In the genomic region with DNA sequence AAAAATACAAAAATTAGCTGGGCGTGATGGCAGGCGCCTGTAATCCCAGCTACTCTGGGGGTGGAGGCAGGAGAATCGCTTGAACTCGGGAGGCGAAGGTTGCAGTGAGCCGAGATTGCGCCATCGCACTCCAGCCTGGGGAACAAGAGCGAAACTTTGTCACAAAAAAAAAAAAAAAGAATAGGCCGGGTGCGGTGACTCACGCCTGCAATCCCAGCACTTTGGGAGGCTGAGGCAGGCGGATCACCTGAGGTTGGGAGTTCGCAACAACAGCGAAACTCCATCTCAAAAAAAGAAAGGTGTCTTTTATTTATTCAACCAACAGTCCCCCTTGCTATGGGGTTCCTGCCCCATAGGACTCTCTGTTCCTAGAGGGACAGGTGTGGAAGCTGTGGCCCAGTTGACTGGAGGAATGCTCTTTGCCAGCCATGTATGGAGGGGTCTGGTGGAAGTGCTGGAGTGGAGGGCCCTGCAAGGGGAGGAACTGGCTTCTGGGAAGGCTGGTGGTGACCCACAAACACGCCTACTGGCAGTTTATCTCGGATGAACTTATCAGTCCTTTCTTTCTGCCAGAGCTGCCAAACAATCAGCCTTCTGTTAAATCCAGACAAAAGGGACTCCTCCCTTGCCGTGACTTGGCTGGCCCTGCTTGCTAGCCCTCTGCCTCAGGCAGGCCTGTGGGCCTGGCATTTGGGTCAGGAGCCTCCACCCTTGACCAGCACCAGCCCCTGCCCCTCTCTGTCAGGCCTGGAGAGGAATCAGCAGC, we compare ENCODE assay signal across 1 cellular context.
TF ChIP-seq lines count a peak whose summit lies in the region.

No MANE protein-coding gene starts in this region.

TF ChIP-seq in HepG2, 621 proteins besides CTCF, POLR2A, EP300 and RAD21 (continued from another document and continues in another):
- TF ChIP-seq, protein P1, sequence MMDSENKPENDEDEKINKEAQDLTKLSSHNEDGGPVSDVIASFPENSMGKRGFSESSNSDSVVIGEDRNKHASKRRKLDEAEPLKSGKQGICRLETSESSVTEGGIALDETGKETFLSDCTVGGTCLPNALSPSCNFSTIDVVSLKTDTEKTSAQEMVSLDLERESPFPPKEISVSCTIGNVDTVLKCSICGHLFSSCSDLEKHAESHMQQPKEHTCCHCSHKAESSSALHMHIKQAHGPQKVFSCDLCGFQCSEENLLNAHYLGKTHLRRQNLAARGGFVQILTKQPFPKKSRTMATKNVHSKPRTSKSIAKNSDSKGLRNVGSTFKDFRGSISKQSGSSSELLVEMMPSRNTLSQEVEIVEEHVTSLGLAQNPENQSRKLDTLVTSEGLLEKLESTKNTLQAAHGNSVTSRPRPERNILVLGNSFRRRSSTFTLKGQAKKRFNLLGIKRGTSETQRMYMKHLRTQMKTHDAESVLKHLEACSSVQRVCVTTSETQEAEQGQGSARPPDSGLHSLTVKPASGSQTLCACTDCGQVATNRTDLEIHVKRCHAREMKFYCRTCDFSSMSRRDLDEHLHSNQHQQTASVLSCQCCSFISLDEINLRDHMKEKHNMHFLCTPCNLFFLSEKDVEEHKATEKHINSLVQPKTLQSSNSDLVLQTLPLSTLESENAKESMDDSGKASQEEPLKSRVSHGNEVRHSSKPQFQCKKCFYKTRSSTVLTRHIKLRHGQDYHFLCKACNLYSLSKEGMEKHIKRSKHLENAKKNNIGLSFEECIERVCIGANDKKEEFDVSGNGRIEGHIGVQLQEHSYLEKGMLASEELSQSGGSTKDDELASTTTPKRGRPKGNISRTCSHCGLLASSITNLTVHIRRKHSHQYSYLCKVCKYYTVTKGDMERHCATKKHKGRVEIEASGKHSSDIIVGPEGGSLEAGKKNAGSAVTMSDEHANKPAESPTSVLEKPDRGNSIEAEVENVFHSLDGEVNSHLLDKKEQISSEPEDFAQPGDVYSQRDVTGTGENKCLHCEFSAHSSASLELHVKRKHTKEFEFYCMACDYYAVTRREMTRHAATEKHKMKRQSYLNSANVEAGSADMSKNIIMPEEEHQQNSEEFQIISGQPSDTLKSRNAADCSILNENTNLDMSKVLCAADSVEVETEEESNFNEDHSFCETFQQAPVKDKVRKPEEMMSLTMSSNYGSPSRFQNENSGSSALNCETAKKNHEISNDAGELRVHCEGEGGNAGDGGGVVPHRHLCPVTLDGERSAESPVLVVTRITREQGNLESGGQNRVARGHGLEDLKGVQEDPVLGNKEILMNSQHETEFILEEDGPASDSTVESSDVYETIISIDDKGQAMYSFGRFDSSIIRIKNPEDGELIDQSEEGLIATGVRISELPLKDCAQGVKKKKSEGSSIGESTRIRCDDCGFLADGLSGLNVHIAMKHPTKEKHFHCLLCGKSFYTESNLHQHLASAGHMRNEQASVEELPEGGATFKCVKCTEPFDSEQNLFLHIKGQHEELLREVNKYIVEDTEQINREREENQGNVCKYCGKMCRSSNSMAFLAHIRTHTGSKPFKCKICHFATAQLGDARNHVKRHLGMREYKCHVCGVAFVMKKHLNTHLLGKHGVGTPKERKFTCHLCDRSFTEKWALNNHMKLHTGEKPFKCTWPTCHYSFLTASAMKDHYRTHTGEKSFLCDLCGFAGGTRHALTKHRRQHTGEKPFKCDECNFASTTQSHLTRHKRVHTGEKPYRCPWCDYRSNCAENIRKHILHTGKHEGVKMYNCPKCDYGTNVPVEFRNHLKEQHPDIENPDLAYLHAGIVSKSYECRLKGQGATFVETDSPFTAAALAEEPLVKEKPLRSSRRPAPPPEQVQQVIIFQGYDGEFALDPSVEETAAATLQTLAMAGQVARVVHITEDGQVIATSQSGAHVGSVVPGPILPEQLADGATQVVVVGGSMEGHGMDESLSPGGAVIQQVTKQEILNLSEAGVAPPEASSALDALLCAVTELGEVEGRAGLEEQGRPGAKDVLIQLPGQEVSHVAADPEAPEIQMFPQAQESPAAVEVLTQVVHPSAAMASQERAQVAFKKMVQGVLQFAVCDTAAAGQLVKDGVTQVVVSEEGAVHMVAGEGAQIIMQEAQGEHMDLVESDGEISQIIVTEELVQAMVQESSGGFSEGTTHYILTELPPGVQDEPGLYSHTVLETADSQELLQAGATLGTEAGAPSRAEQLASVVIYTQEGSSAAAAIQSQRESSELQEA (CRISPR knock-in tag; IDR thresholded peaks at IDR 0.05; ENCODE audit: not compliant biosample characterization): no peak
- TF ChIP-seq PCBP1 (IDR thresholded peaks at IDR 0.05; ENCODE audit: borderline replicate concordance, low read depth, low read length) (no peak), ATF7 (IDR thresholded peaks at IDR 0.05) (no peak), ATF7 (CRISPR knock-in tag; IDR thresholded peaks at IDR 0.05) (no peak), ZNF484 (CRISPR knock-in tag; IDR thresholded peaks at IDR 0.05; ENCODE audit: borderline replicate concordance, low read depth) (no peak), PHF20 (CRISPR knock-in tag; IDR thresholded peaks at IDR 0.05) (no peak), FOXC1 (CRISPR knock-in tag; IDR thresholded peaks at IDR 0.05; ENCODE audit: borderline replicate concordance) (no peak), SNAI1 (CRISPR knock-in tag; IDR thresholded peaks at IDR 0.05; ENCODE audit: borderline replicate concordance) (no peak), AGO1 (IDR thresholded peaks at IDR 0.05; ENCODE audit: low read depth, low read length, poor library complexity, severe bottlenecking) (no peak), ZC3H13 (CRISPR knock-in tag; IDR thresholded peaks at IDR 0.05) (no peak), KMT2B (CRISPR knock-in tag; IDR thresholded peaks at IDR 0.05) (0 out of 2 replicates have a peak, but pooled peaks have one; percentile 11), SNAPC2 (CRISPR knock-in tag; IDR thresholded peaks at IDR 0.05) (0 out of 2 replicates have a peak, but pooled peaks have one; percentile 51), HHEX (CRISPR knock-in tag; IDR thresholded peaks at IDR 0.05) (no peak), SP1 (IDR thresholded peaks at IDR 0.05) (no peak), SP1 (CRISPR knock-in tag; IDR thresholded peaks at IDR 0.05) (peak; percentile 13; the same call in 1 of the 2 replicates), NFYC (CRISPR knock-in tag; IDR thresholded peaks at IDR 0.05) (no peak), PHF21A (CRISPR knock-in tag; IDR thresholded peaks at IDR 0.05) (0 out of 2 replicates have a peak, but pooled peaks have one; percentile 57), IKZF1 (IDR thresholded peaks at IDR 0.05) (no peak), SRSF1 (optimal IDR thresholded peaks at IDR 0.05; ENCODE audit: low read depth, low read length) (no peak), CBX1 (IDR thresholded peaks at IDR 0.05; ENCODE audit: low read depth) (no peak), TCF7 (IDR thresholded peaks at IDR 0.05; ENCODE audit: low read depth) (no peak), ZNF333 (CRISPR knock-in tag; IDR thresholded peaks at IDR 0.05; ENCODE audit: borderline replicate concordance) (no peak), REXO4 (CRISPR knock-in tag; IDR thresholded peaks at IDR 0.05; ENCODE audit: borderline replicate concordance) (no peak), HNF4A (CRISPR knock-in tag; IDR thresholded peaks at IDR 0.05) (peak; percentile 0; the same call in 1 of the 2 replicates), RORA (CRISPR knock-in tag; IDR thresholded peaks at IDR 0.05) (no peak), SMARCC2 (IDR thresholded peaks at IDR 0.05) (no peak), MYNN (CRISPR knock-in tag; IDR thresholded peaks at IDR 0.05; ENCODE audit: low read depth) (no peak), SIN3A (IDR thresholded peaks at IDR 0.05; ENCODE audit: borderline replicate concordance, low read depth, low read length) (no peak), HOXA3 (CRISPR knock-in tag; IDR thresholded peaks at IDR 0.05) (no peak; the same call in 1 of the 2 replicates), REL (CRISPR knock-in tag; conservative IDR thresholded peaks at IDR 0.05) (no peak), NFKBIZ (CRISPR knock-in tag; IDR thresholded peaks at IDR 0.05) (no peak), ZNF777 (CRISPR knock-in tag; IDR thresholded peaks at IDR 0.05) (no peak), HNRNPL (IDR thresholded peaks at IDR 0.05; ENCODE audit: low read depth, low read length) (0 out of 2 replicates have a peak, but pooled peaks have one; percentile 15), ZFP36L2 (CRISPR knock-in tag; IDR thresholded peaks at IDR 0.05) (no peak)
- TF ChIP-seq, protein P2, sequence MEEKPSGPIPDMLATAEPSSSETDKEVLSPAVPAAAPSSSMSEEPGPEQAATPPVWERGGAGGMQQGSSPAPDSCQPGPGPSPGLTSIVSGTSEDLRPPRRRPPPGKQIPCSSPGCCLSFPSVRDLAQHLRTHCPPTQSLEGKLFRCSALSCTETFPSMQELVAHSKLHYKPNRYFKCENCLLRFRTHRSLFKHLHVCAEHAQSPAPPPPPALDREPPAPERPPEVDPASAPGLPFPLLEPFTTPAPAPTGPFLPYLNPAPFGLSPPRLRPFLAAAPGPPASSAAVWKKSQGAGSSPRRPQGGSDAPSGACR (CRISPR knock-in tag; IDR thresholded peaks at IDR 0.05): no peak
- TF ChIP-seq, protein P3, sequence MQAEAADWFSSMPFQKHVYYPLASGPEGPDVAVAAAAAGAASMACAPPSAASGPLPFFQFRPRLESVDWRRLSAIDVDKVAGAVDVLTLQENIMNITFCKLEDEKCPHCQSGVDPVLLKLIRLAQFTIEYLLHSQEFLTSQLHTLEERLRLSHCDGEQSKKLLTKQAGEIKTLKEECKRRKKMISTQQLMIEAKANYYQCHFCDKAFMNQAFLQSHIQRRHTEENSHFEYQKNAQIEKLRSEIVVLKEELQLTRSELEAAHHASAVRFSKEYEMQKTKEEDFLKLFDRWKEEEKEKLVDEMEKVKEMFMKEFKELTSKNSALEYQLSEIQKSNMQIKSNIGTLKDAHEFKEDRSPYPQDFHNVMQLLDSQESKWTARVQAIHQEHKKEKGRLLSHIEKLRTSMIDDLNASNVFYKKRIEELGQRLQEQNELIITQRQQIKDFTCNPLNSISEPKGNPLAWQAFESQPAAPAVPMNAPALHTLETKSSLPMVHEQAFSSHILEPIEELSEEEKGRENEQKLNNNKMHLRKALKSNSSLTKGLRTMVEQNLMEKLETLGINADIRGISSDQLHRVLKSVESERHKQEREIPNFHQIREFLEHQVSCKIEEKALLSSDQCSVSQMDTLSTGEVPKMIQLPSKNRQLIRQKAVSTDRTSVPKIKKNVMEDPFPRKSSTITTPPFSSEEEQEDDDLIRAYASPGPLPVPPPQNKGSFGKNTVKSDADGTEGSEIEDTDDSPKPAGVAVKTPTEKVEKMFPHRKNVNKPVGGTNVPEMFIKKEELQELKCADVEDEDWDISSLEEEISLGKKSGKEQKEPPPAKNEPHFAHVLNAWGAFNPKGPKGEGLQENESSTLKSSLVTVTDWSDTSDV (CRISPR knock-in tag; IDR thresholded peaks at IDR 0.05): no peak
- TF ChIP-seq, protein P4, sequence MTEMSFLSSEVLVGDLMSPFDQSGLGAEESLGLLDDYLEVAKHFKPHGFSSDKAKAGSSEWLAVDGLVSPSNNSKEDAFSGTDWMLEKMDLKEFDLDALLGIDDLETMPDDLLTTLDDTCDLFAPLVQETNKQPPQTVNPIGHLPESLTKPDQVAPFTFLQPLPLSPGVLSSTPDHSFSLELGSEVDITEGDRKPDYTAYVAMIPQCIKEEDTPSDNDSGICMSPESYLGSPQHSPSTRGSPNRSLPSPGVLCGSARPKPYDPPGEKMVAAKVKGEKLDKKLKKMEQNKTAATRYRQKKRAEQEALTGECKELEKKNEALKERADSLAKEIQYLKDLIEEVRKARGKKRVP (CRISPR knock-in tag; IDR thresholded peaks at IDR 0.05): no peak
- TF ChIP-seq, protein P5, sequence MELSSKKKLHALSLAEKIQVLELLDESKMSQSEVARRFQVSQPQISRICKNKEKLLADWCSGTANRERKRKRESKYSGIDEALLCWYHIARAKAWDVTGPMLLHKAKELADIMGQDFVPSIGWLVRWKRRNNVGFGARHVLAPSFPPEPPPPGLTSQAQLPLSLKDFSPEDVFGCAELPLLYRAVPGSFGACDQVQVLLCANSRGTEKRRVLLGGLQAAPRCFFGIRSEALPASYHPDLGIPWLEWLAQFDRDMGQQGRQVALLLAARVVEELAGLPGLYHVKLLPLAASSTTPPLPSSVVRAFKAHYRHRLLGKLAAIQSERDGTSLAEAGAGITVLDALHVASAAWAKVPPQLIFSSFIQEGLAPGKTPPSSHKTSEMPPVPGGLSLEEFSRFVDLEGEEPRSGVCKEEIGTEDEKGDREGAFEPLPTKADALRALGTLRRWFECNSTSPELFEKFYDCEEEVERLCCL (CRISPR knock-in tag; IDR thresholded peaks at IDR 0.05; ENCODE audit: borderline replicate concordance): no peak
- TF ChIP-seq, protein P6, sequence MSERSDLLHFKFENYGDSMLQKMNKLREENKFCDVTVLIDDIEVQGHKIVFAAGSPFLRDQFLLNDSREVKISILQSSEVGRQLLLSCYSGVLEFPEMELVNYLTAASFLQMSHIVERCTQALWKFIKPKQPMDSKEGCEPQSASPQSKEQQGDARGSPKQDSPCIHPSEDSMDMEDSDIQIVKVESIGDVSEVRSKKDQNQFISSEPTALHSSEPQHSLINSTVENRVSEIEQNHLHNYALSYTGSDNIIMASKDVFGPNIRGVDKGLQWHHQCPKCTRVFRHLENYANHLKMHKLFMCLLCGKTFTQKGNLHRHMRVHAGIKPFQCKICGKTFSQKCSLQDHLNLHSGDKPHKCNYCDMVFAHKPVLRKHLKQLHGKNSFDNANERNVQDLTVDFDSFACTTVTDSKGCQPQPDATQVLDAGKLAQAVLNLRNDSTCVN (CRISPR knock-in tag; IDR thresholded peaks at IDR 0.05; ENCODE audit: borderline replicate concordance): no peak
- TF ChIP-seq, protein P7, sequence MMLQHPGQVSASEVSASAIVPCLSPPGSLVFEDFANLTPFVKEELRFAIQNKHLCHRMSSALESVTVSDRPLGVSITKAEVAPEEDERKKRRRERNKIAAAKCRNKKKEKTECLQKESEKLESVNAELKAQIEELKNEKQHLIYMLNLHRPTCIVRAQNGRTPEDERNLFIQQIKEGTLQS (CRISPR knock-in tag; IDR thresholded peaks at IDR 0.05): no peak
- TF ChIP-seq, protein P8, sequence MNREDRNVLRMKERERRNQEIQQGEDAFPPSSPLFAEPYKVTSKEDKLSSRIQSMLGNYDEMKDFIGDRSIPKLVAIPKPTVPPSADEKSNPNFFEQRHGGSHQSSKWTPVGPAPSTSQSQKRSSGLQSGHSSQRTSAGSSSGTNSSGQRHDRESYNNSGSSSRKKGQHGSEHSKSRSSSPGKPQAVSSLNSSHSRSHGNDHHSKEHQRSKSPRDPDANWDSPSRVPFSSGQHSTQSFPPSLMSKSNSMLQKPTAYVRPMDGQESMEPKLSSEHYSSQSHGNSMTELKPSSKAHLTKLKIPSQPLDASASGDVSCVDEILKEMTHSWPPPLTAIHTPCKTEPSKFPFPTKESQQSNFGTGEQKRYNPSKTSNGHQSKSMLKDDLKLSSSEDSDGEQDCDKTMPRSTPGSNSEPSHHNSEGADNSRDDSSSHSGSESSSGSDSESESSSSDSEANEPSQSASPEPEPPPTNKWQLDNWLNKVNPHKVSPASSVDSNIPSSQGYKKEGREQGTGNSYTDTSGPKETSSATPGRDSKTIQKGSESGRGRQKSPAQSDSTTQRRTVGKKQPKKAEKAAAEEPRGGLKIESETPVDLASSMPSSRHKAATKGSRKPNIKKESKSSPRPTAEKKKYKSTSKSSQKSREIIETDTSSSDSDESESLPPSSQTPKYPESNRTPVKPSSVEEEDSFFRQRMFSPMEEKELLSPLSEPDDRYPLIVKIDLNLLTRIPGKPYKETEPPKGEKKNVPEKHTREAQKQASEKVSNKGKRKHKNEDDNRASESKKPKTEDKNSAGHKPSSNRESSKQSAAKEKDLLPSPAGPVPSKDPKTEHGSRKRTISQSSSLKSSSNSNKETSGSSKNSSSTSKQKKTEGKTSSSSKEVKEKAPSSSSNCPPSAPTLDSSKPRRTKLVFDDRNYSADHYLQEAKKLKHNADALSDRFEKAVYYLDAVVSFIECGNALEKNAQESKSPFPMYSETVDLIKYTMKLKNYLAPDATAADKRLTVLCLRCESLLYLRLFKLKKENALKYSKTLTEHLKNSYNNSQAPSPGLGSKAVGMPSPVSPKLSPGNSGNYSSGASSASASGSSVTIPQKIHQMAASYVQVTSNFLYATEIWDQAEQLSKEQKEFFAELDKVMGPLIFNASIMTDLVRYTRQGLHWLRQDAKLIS (CRISPR knock-in tag; IDR thresholded peaks at IDR 0.05): no peak
